15 cellular contexts compared by ENCODE assay signal in genomic region chr3:193998628-193999027, GRCh38.
DNase-seq lines count a peak whose midpoint lies in the region; ATAC-seq, FAIRE-seq and TF ChIP-seq lines count a peak whose summit lies in the region.
"Had no signal": no experiment of that assay in that cellular context is flagged by ENCODE, and none has a peak within 500 bp of the region (broad histone marks: within the 10 kb centered on the region; RNA-seq: fewer than 3 reads in every experiment).

No MANE protein-coding gene starts in this region.

- H3K9me3 Mint-ChIP-seq in neural progenitor cell: no peaks in the 10 kb centered on the region
- H3K9me3 Mint-ChIP-seq in stimulated activated naive B cell treated with anti-CD40 and anti-IgM and Interleukin-4, amounts not matched to agents 10 μg/mL and 1 μg/mL and 100 μg/mL, for 72 hours: no peaks in the 10 kb centered on the region

- no peak overlapping the region for H3K14ac ChIP-seq in H1 (ENCODE audit: insufficient read length)

- H3K4me2 ChIP-seq in H1 (ENCODE audit: insufficient read depth in 1 of 2, low read depth in 2 of 2, low read length in 2 of 2): no peak overlapping the region
- no peak overlapping the region for H3K4me2 ChIP-seq in neural progenitor cell

- DNase-seq in Kasumi-1 (lab: John Stamatoyannopoulos, UW) (peak; percentile 67 to 82), H1 (ENCODE audit: low read depth in 1 of 2, low spot score in 2 of 2) (no peak), neural progenitor cell (ENCODE audit: low spot score) (no peak), NCI-H1436 treated with DMSO at 0.1 percent for 48 hours (lab: John Stamatoyannopoulos, UW) (no peak), NCI-H2107 treated with DMSO at 0.1 percent for 48 hours (lab: John Stamatoyannopoulos, UW; ENCODE audit: unreplicated experiment) (no peak), G401 (ENCODE audit: low spot score) (no peak)
- DNase-seq in stimulated activated naive B cell treated with anti-CD40 and anti-IgM and Interleukin-4, amounts not matched to agents 10 μg/mL and 1 μg/mL and 100 μg/mL, for 72 hours: no peak
- DNase-seq: ACHN; CD4-positive, alpha-beta memory T cell; EL; GDM1 had no signal

- H2BK5ac ChIP-seq in H1 (ENCODE audit: low read depth, low read length): no peak overlapping the region

- H3K27ac ChIP-seq in H1 (ENCODE audit: low read depth, low read length) (no peak overlapping the region), neural progenitor cell (no peak overlapping the region), skeletal muscle tissue (ENCODE audit: low read depth, low read length) (peak overlapping the region; percentile 94)
- H3K27ac ChIP-seq: C4-2B had no signal

- H3K27me3 ChIP-seq in H1 (replicated peaks in 1 of 4; ENCODE audit: control insufficient read depth in 3 of 4, extremely low read depth in 1 of 4, insufficient read depth in 3 of 4, low read length in 3 of 4): peaks cover 0 to 13% (median 0%) of the 10 kb centered on the region in 4 experiments; a peak in 2 of 7 replicates
- no peaks in the 10 kb centered on the region for H3K27me3 ChIP-seq in neural progenitor cell
- H3K27me3 ChIP-seq in skeletal muscle tissue (ENCODE audit: control insufficient read depth in 3 of 3, insufficient read depth in 3 of 3, low read length in 3 of 3): no peaks in the 10 kb centered on the region

- H3K9me3 ChIP-seq in H1 (ENCODE audit: insufficient read depth in 2 of 2, low read depth in 1 of 2, low read length in 1 of 2) (no peaks in the 10 kb centered on the region), neural progenitor cell (ENCODE audit: low read depth) (no peaks in the 10 kb centered on the region), skeletal muscle tissue (ENCODE audit: control insufficient read depth in 3 of 3, low read length in 3 of 3) (no peaks in the 10 kb centered on the region)

- H3K79me1 ChIP-seq in H1 (ENCODE audit: low read depth, low read length): no peaks in the 10 kb centered on the region

- peaks cover 50% of the 10 kb centered on the region for H3F3A ChIP-seq in neural progenitor cell (ENCODE audit: low read depth)

- no peak overlapping the region for H4K5ac ChIP-seq in H1 (ENCODE audit: insufficient read length, low read depth, low read length)

- no peak for TF ChIP-seq EP300 in H1 (IDR thresholded peaks at IDR 0.05; ENCODE audit: borderline replicate concordance in 1 of 2, low read depth in 2 of 2, low read length in 2 of 2)

- H3K4ac ChIP-seq in H1 (replicated peaks; ENCODE audit: insufficient read length, low read depth, low read length): no peak overlapping the region

- no peak overlapping the region for H2AK5ac ChIP-seq in H1 (ENCODE audit: low read depth, low read length)

- H3K27me3 Mint-ChIP-seq in neural progenitor cell (ENCODE audit: insufficient read depth, low read depth): peaks cover 29% of the 10 kb centered on the region
- H3K27me3 Mint-ChIP-seq in stimulated activated naive B cell treated with anti-CD40 and anti-IgM and Interleukin-4, amounts not matched to agents 10 μg/mL and 1 μg/mL and 100 μg/mL, for 72 hours: peaks cover 30 to 57% of the 10 kb centered on the region in 2 donors

- no peak overlapping the region for H2BK12ac ChIP-seq in H1 (ENCODE audit: low read depth, low read length)

- no peak overlapping the region for H2BK20ac ChIP-seq in H1 (ENCODE audit: low read length)

- no peak overlapping the region for H3K56ac ChIP-seq in H1 (replicated peaks; ENCODE audit: insufficient read length, low read depth, low read length)

- no peak overlapping the region for H3K23ac ChIP-seq in H1 (ENCODE audit: insufficient read length)

- 0 out of 2 replicates have a peak overlapping the region, but pooled peaks have one; percentile 39 for H3K18ac ChIP-seq in H1 (ENCODE audit: extremely low read depth, low read length)

- H3K9ac ChIP-seq in H1 (replicated peaks in 1 of 4; ENCODE audit: extremely low read depth in 1 of 4, low read depth in 3 of 4, low read length in 3 of 4): no peak overlapping the region
- H3K9ac ChIP-seq in neural progenitor cell: no peak overlapping the region
- peak overlapping the region in 2 of 3 donors; percentile 11 to 46 for H3K9ac ChIP-seq in skeletal muscle tissue (ENCODE audit: low read depth in 1 of 3, low read length in 3 of 3)

- H2BK15ac ChIP-seq in H1 (ENCODE audit: low read length): no peak overlapping the region

- no peak overlapping the region for H3K27ac Mint-ChIP-seq in neural progenitor cell
- no peak overlapping the region for H3K27ac Mint-ChIP-seq in stimulated activated naive B cell treated with anti-CD40 and anti-IgM and Interleukin-4, amounts not matched to agents 10 μg/mL and 1 μg/mL and 100 μg/mL, for 72 hours
- H3K27ac Mint-ChIP-seq: CD4-positive, alpha-beta memory T cell had no signal

- TF ChIP-seq POLR2A in H1 (IDR thresholded peaks at IDR 0.05; ENCODE audit: control extremely low read depth in 1 of 2, low read depth in 2 of 2, low read length in 2 of 2): no peak

- POLR2A ChIA-PET in H1 (lab: Charles Lee; ENCODE audit: partially characterized antibody): no interaction called here

- peak overlapping the region; percentile 17 for H3K4me3 Mint-ChIP-seq in neural progenitor cell
- no peak overlapping the region for H3K4me3 Mint-ChIP-seq in stimulated activated naive B cell treated with anti-CD40 and anti-IgM and Interleukin-4, amounts not matched to agents 10 μg/mL and 1 μg/mL and 100 μg/mL, for 72 hours
- H3K4me3 Mint-ChIP-seq: CD4-positive, alpha-beta memory T cell had no signal

- no peak overlapping the region for H3K4me3 ChIP-seq in H1 (ENCODE audit: extremely low read depth in 1 of 4, insufficient read depth in 2 of 4, low read depth in 3 of 4, low read length in 4 of 4)
- no peak overlapping the region for H3K4me3 ChIP-seq in neural progenitor cell
- H3K4me3 ChIP-seq in skeletal muscle tissue (ENCODE audit: low read length in 3 of 3): no peak overlapping the region

- no peak overlapping the region for H4K91ac ChIP-seq in H1 (replicated peaks; ENCODE audit: insufficient read length, low read length)

- TF ChIP-seq RAD21 in H1 (IDR thresholded peaks at IDR 0.05 in 1 of 2, conservative IDR thresholded peaks at IDR 0.05 in 1 of 2; ENCODE audit: low read depth in 2 of 2, low read length in 2 of 2): no peak

- H2AFZ ChIP-seq in H1 (ENCODE audit: low read length): no peak overlapping the region
- H2AFZ ChIP-seq in neural progenitor cell (replicated peaks): no peak overlapping the region

- no peak for ATAC-seq in stimulated activated naive B cell treated with anti-CD40 and anti-IgM and Interleukin-4, amounts not matched to agents 10 μg/mL and 1 μg/mL and 100 μg/mL, for 72 hours (replicated peaks)
- ATAC-seq: HCT116 had no signal

- H3K36me3 ChIP-seq in H1 (ENCODE audit: control insufficient read depth in 2 of 4, insufficient read depth in 4 of 4, low read length in 3 of 4) (no peaks in the 10 kb centered on the region), neural progenitor cell (no peaks in the 10 kb centered on the region), skeletal muscle tissue (ENCODE audit: control insufficient read depth in 3 of 3, insufficient read depth in 3 of 3, low read length in 3 of 3) (no peaks in the 10 kb centered on the region)

- H3K79me2 ChIP-seq in H1 (ENCODE audit: control insufficient read depth in 1 of 2, insufficient read depth in 2 of 2, low read length in 2 of 2): no peaks in the 10 kb centered on the region
- no peaks in the 10 kb centered on the region for H3K79me2 ChIP-seq in neural progenitor cell (ENCODE audit: low read depth)

- no peak for FAIRE-seq in H1 (lab: Jason Lieb, UNC)
- FAIRE-seq: GM19239 had no signal

- CTCF ChIA-PET in H1 (lab: Charles Lee; ENCODE audit: partially characterized antibody): interaction anchor here (0.6 to 1.2 kb wide), 2 partner anchors 18 to 266 kb away, joined by 3 read pairs; no protein-coding TSS in a partner anchor

- WGBS in H1 (ENCODE audit: extremely low coverage in 1 of 2, insufficient coverage in 1 of 2, insufficient read length in 1 of 2, insufficient replicate concordance in 2 of 2, low coverage in 1 of 2, low lambda C conversion rate in 2 of 2, missing lambda C conversion rate in 1 of 2), 2 experiments: 94% methylated on average over 9 of the region's 9 CpGs; no CpG with 5 or more reads in 1 of the 2 experiments

- H3K4me1 Mint-ChIP-seq in neural progenitor cell: peaks cover 63% of the 10 kb centered on the region
- peaks cover 11 to 22% of the 10 kb centered on the region in 2 donors for H3K4me1 Mint-ChIP-seq in stimulated activated naive B cell treated with anti-CD40 and anti-IgM and Interleukin-4, amounts not matched to agents 10 μg/mL and 1 μg/mL and 100 μg/mL, for 72 hours

- H4K8ac ChIP-seq in H1 (ENCODE audit: extremely low read depth, insufficient read depth, low read length): no peak overlapping the region

- no peak for TF ChIP-seq CTCF in H1 (IDR thresholded peaks at IDR 0.05; ENCODE audit: control extremely low read depth in 1 of 3, insufficient read depth in 1 of 3, low read depth in 1 of 3, low read length in 3 of 3)
- no peak for TF ChIP-seq CTCF in neural progenitor cell (IDR thresholded peaks at IDR 0.05)

- H4K20me1 ChIP-seq in H1 (replicated peaks in 1 of 2; ENCODE audit: control insufficient read depth in 1 of 2, insufficient read depth in 2 of 2, low read length in 2 of 2): no peaks in the 10 kb centered on the region
- H4K20me1 ChIP-seq in neural progenitor cell (ENCODE audit: low read depth): no peaks in the 10 kb centered on the region

- H3K4me1 ChIP-seq in H1 (replicated peaks in 1 of 4; ENCODE audit: control insufficient read depth in 3 of 4, insufficient read depth in 4 of 4, low read length in 3 of 4): peaks cover 11 to 25% (median 13%) of the 10 kb centered on the region in 4 experiments
- H3K4me1 ChIP-seq in neural progenitor cell: peaks cover 57% of the 10 kb centered on the region
- H3K4me1 ChIP-seq in skeletal muscle tissue (ENCODE audit: control insufficient read depth in 3 of 3, insufficient read depth in 3 of 3, low read length in 3 of 3): peaks cover 48 to 64% (median 59%) of the 10 kb centered on the region in 3 donors

- in situ Hi-C loops in G401 (cut with HindIII; ENCODE audit: low sequenced_read_pairs): no loop called here

- H3K36me3 Mint-ChIP-seq in neural progenitor cell: peaks cover 2% of the 10 kb centered on the region
- H3K36me3 Mint-ChIP-seq in stimulated activated naive B cell treated with anti-CD40 and anti-IgM and Interleukin-4, amounts not matched to agents 10 μg/mL and 1 μg/mL and 100 μg/mL, for 72 hours: no peaks in the 10 kb centered on the region
- H3K36me3 Mint-ChIP-seq: CD4-positive, alpha-beta memory T cell had no signal

- no peaks in the 10 kb centered on the region; the same call in 1 of the 2 replicates for H3K23me2 ChIP-seq in H1 (ENCODE audit: low read depth, low read length)

- H2BK120ac ChIP-seq in H1 (replicated peaks; ENCODE audit: low read depth, low read length): no peak overlapping the region

TF ChIP-seq in H1, 55 proteins besides CTCF, POLR2A, EP300 and RAD21 (continues in another document):
- no peak for TF ChIP-seq TBP (IDR thresholded peaks at IDR 0.05; ENCODE audit: low read depth, low read length)
- TF ChIP-seq SP2 (IDR thresholded peaks at IDR 0.05; ENCODE audit: low read length): no peak
- TF ChIP-seq NANOG (IDR thresholded peaks at IDR 0.05; ENCODE audit: insufficient read depth, low read depth, low read length, poor library complexity, severe bottlenecking): no peak
- no peak for TF ChIP-seq TCF12 (IDR thresholded peaks at IDR 0.05; ENCODE audit: low read depth, low read length)
- no peak for TF ChIP-seq BCL11A (IDR thresholded peaks at IDR 0.05; ENCODE audit: low read depth in 2 of 2, low read length in 2 of 2)

Comparison
In these comparisons a context has a peak if more than half of its experiments do, and no peak if none do; other contexts are left out.
1. DNase-seq: peak in Kasumi-1 (2 of 2); none in H1 (0 of 2), neural progenitor cell (single experiment), NCI-H1436 treated with DMSO at 0.1 percent for 48 hours (single experiment), stimulated activated naive B cell treated with anti-CD40 and anti-IgM and Interleukin-4, amounts not matched to agents 10 μg/mL and 1 μg/mL and 100 μg/mL, for 72 hours (single experiment), NCI-H2107 treated with DMSO at 0.1 percent for 48 hours (single experiment) and G401 (single experiment).
2. H3K9ac ChIP-seq: peak in skeletal muscle tissue (2 of 3); none in H1 (0 of 4) and neural progenitor cell (single experiment).